In the genomic region with DNA sequence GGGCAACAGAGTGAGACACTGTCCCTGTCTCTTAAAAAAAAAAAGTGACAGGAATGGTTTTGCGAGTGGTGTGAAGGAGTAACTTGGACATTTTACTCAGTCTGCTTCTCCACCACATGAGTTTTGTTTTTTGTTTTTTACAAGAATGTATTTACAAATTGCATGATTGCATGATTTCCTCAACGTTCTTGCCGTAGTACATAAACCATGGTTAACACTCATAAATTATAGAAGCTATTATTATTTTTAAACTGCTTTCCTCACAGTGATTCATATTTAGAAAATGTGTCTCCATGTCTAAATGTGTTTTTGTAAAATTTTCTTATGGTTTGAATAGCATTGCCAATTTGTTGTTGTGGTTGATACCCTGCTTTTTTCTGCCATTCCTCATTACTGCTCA, we compare ENCODE assay signal across 29 cellular contexts.
"Had no signal": no experiment of that assay in that cellular context is flagged by ENCODE, and none has a peak within 500 bp of the region (broad histone marks: within the 10 kb centered on the region; RNA-seq: fewer than 3 reads in every experiment).

No MANE protein-coding gene starts in this region.

- H3K4me3 ChIP-seq: adrenal gland, Peyer's patch, SJSA1 had no signal

- ATAC-seq: activated CD4-positive, alpha-beta T cell treated with anti-CD3 and anti-CD28 coated beads for 36 hours; activated CD4-positive, CD25-positive, alpha-beta regulatory T cell treated with anti-CD3 and anti-CD28 coated beads, Interleukin-2, amount 50 U/mL, for 24 hours; activated CD8-positive, alpha-beta T cell treated with anti-CD3 and anti-CD28 coated beads, Interleukin-2, amount 10 ng/mL, durations not matched to agents 7 days and 5 days; activated naive CD4-positive, alpha-beta T cell treated with anti-CD3 and anti-CD28 coated beads, Interleukin-2, amount 50 U/mL, for 72 hours; activated T-cell treated with anti-CD3 and anti-CD28 coated beads, Interleukin-2, amount 50 U/mL, for 4 hours; PC-3; WTC11 had no signal

- DNase-seq: activated CD4-positive, alpha-beta T cell treated with anti-CD3 and anti-CD28 coated beads for 36 hours; activated CD4-positive, alpha-beta T cell treated with anti-CD3 and anti-CD28 coated beads, Interleukin-2, amount 10 ng/mL, durations not matched to agents 7 days and 5 days; activated CD4-positive, alpha-beta T cell treated with anti-CD3 and anti-CD28 coated beads, Interleukin-2, amount 50 U/mL, for 48 hours; activated CD8-positive, alpha-beta T cell treated with anti-CD3 and anti-CD28 coated beads, Interleukin-2, amount 10 ng/mL, durations not matched to agents 7 days and 5 days; activated gamma-delta T cell treated with Interleukin-2 at 50 U/mL for 16 hours; activated naive CD4-positive, alpha-beta T cell treated with anti-CD3 and anti-CD28 coated beads for 36 hours; activated T-cell treated with anti-CD3 and anti-CD28 coated beads, Interleukin-2, amount 50 U/mL, for 4 hours; adrenal gland; anterior cingulate cortex; brain microvascular endothelial cell; central memory CD4-positive, alpha-beta T cell; NCI-H1048; NCI-H1105 treated with DMSO at 0.1 percent for 48 hours; NCI-H1436; NCI-H1694; NCI-H1930; NCI-H2081 treated with DMSO at 0.1 percent for 48 hours; NCI-H226; NCI-H524 treated with DMSO at 0.1 percent for 48 hours; NK-92 treated with Interleukin-12 subunit alpha and Interleukin-12 subunit beta, amount 100 ng/mL, for 24 hours; PC-3; Peyer's patch; RPMI8226; SHP77 treated with DMSO at 0.1 percent for 48 hours; SK-N-SH had no signal
